ENCODE assay signal across 11 cellular contexts in the genomic region with DNA sequence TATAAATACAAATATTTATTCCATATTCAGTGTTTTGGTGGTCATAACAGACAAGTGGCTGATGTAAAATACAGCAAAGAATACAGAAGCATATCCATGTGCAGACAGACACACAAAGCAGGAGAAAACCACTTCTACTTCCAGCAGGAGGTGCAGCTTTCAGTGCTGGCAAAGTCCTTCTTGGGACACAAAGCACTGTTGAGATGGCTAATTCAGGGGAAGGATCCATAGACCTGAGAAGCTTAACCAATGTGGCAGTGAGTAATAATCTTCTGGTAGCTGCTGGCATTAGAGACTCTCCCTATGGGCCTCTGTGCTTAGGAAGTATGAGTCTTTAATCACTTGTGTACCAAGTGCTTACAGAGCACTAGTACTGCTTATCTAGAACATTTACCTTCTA. TPM values are rescaled to one million over a fixed set of nuclear protein-coding genes. Genes with fewer than 3 reads are reported as not detected.
DNase-seq lines count a peak whose midpoint lies in the region; ATAC-seq and TF ChIP-seq lines count a peak whose summit lies in the region.
"Had no signal": no experiment of that assay in that cellular context is flagged by ENCODE, and none has a peak within 500 bp of the region (broad histone marks: within the 10 kb centered on the region; RNA-seq: fewer than 3 reads in every experiment).

No MANE protein-coding gene starts in this region.

- peaks cover 36% of the 10 kb centered on the region for H3K36me3 Mint-ChIP-seq in progenitor cell of endocrine pancreas (ENCODE audit: insufficient read depth)
- H3K36me3 Mint-ChIP-seq in activated T-cell treated with anti-CD3 and anti-CD28 coated beads, Interleukin-2, amount 50 U/mL, for 4 hours (ENCODE audit: insufficient read depth), result peaks cover 25% of the 10 kb centered on the region

- H3K9me3 ChIP-seq in spleen, result peaks cover 0 to 6% (median 0%) of the 10 kb centered on the region in 8 donors
- H3K9me3 ChIP-seq: stomach had no signal

- no peak overlapping the region for H3K4me3 Mint-ChIP-seq in progenitor cell of endocrine pancreas (ENCODE audit: low read depth)
- no peak overlapping the region for H3K4me3 Mint-ChIP-seq in activated T-cell treated with anti-CD3 and anti-CD28 coated beads, Interleukin-2, amount 50 U/mL, for 4 hours
- H3K4me3 Mint-ChIP-seq: activated T-cell treated with anti-CD3 and anti-CD28 coated beads, Interleukin-2, amount 50 U/mL, for 72 hours had no signal

- peaks cover 3% of the 10 kb centered on the region for H3K4me1 Mint-ChIP-seq in progenitor cell of endocrine pancreas (ENCODE audit: low read depth)
- peaks cover 21% of the 10 kb centered on the region for H3K4me1 Mint-ChIP-seq in activated T-cell treated with anti-CD3 and anti-CD28 coated beads, Interleukin-2, amount 50 U/mL, for 4 hours (ENCODE audit: low read depth)

- H3K4me1 ChIP-seq in spleen, result no peaks in the 10 kb centered on the region
- H3K4me1 ChIP-seq: stomach had no signal

- peak; percentile 6 for DNase-seq in GM03348 (ENCODE audit: low spot score)
- peak; percentile 83 for DNase-seq in NCI-H82 (lab: John Stamatoyannopoulos, UW)
- DNase-seq in progenitor cell of endocrine pancreas (ENCODE audit: low spot score, unreplicated experiment), result no peak
- DNase-seq in spleen, result no peak
- no peak for DNase-seq in activated T-cell treated with anti-CD3 and anti-CD28 coated beads, Interleukin-2, amount 50 U/mL, for 4 hours
- DNase-seq in GM19238 (ENCODE audit: insufficient read length, low spot score), result no peak
- DNase-seq: activated T-cell treated with anti-CD3 and anti-CD28 coated beads, Interleukin-2, amount 50 U/mL, for 72 hours; effector memory CD4-positive, alpha-beta T cell; stimulated activated CD4-positive, alpha-beta T cell treated with anti-CD3 and anti-CD28 coated beads, Interleukin-15, amount 100 ng/mL, for 24 hours; stomach had no signal

- H3K36me3 ChIP-seq in spleen, result peaks cover 0 to 54% (median 15%) of the 10 kb centered on the region in 6 donors

- no peaks in the 10 kb centered on the region for H3K27me3 ChIP-seq in spleen (replicated peaks in 1 of 7)
- H3K27me3 ChIP-seq: stomach had no signal

- H3K27me3 Mint-ChIP-seq in progenitor cell of endocrine pancreas, result no peaks in the 10 kb centered on the region
- no peaks in the 10 kb centered on the region for H3K27me3 Mint-ChIP-seq in activated T-cell treated with anti-CD3 and anti-CD28 coated beads, Interleukin-2, amount 50 U/mL, for 4 hours (ENCODE audit: low read depth)

- H3K9me3 Mint-ChIP-seq in progenitor cell of endocrine pancreas (ENCODE audit: low read depth), result peaks cover 4% of the 10 kb centered on the region
- no peaks in the 10 kb centered on the region for H3K9me3 Mint-ChIP-seq in activated T-cell treated with anti-CD3 and anti-CD28 coated beads, Interleukin-2, amount 50 U/mL, for 4 hours
- H3K9me3 Mint-ChIP-seq: activated T-cell treated with anti-CD3 and anti-CD28 coated beads, Interleukin-2, amount 50 U/mL, for 72 hours had no signal

- peak; percentile 39 for TF ChIP-seq CTCF in progenitor cell of endocrine pancreas (IDR thresholded peaks at IDR 0.05; ENCODE audit: unreplicated experiment)
- no peak for TF ChIP-seq CTCF in spleen (IDR thresholded peaks at IDR 0.05 in 8 of 11, conservative IDR thresholded peaks at IDR 0.05 in 3 of 11)

- H3K27ac ChIP-seq in spleen, result no peak overlapping the region
- H3K27ac ChIP-seq: stomach had no signal

- H3K27ac Mint-ChIP-seq in progenitor cell of endocrine pancreas, result no peak overlapping the region
- H3K27ac Mint-ChIP-seq: activated T-cell treated with anti-CD3 and anti-CD28 coated beads, Interleukin-2, amount 50 U/mL, for 72 hours had no signal

- no peak overlapping the region for H3K4me3 ChIP-seq in spleen
- H3K4me3 ChIP-seq: stomach had no signal

- TF ChIP-seq POLR2A in spleen (IDR thresholded peaks at IDR 0.05), result no peak

- intact Hi-C loops in spleen (cut with DNase I; ENCODE audit: low total_unique reads), result no loop called here

- peak; percentile 65 for ATAC-seq in esophagus mucosa
- ATAC-seq in activated T-cell treated with anti-CD3 and anti-CD28 coated beads, Interleukin-2, amount 50 U/mL, for 4 hours, result no peak
- ATAC-seq: activated T-cell treated with anti-CD3 and anti-CD28 coated beads, Interleukin-2, amount 50 U/mL, for 72 hours had no signal

RNA-seq across cellular contexts. Expression of gene AMN1, which starts 26.8 kb away (rescaled TPM):
- total RNA-seq in esophagus mucosa (4.1 TPM), progenitor cell of endocrine pancreas (29.2 and 31.9 TPM in 2 replicates), spleen (10 to 100 TPM; 12.9 to 27.4 (median 15.8) TPM)
- 10 to 100 TPM; 13.7 to 18.1 (median 17.5) TPM for polyA plus RNA-seq in spleen
- total RNA-seq in activated T-cell treated with anti-CD3 and anti-CD28 coated beads, Interleukin-2, amount 50 U/mL, for 4 hours, result 1 to 10 TPM; 3.4 to 4.7 (median 3.8) TPM

RNA-seq across cellular contexts. Expression of gene ETFBKMT, which starts 42.6 kb away (rescaled TPM):
- total RNA-seq in esophagus mucosa, result 1.3 TPM
- 3.7 and 4.5 TPM in 2 replicates for total RNA-seq in progenitor cell of endocrine pancreas
- total RNA-seq in spleen, result 1 to 10 TPM; 2.9 to 5.6 (median 3.8) TPM
- polyA plus RNA-seq in spleen, result 1 to 10 TPM; 1.0 to 2.3 (median 1.3) TPM
- under 1 TPM; 0.21 to 0.54 (median 0.38) TPM for total RNA-seq in activated T-cell treated with anti-CD3 and anti-CD28 coated beads, Interleukin-2, amount 50 U/mL, for 4 hours

Comparison
In these comparisons a context has a peak if more than half of its experiments do, and no peak if none do; other contexts are left out.
1. DNase-seq: peak in GM03348 (single experiment) and NCI-H82 (single experiment); none in progenitor cell of endocrine pancreas (single experiment), spleen (single experiment), activated T-cell treated with anti-CD3 and anti-CD28 coated beads, Interleukin-2, amount 50 U/mL, for 4 hours (single experiment) and GM19238 (single experiment).